In the genomic region with DNA sequence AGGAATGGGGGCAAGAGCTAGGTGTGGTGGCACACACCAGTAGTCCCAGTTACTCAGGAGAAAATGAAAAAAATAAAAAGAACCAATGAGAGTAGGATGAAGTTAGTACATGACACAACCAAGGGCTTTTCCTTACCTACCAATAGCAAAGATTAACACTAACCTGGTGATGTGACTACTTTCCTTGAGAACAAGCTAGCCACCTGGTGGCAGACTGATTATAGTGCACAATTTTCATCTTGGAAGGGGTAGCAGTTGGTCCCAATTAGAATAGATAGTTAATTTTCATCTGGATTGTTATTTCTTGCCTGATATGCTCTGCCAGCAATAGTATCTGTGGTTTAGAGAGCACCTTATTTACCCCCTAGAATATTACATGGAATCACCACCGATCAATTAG, we compare ENCODE assay signal across 8 cellular contexts.
A peak's percentile ranks its signal among the peaks of the same experiment; 100 is the strongest.
DNase-seq lines count a peak whose midpoint lies in the region; ATAC-seq and TF ChIP-seq lines count a peak whose summit lies in the region.

No MANE protein-coding gene starts in this region.

- no peaks in the 10 kb centered on the region for H3K27me3 Mint-ChIP-seq in effector memory CD8-positive, alpha-beta T cell

- TF ChIP-seq CTCF in GM12865 (IDR thresholded peaks at IDR 0.05; ENCODE audit: insufficient read depth, low read depth, low read length, missing control alignments) = peak; percentile 22

- ATAC-seq in HG02759 (IDR thresholded peaks at IDR 0.05; ENCODE audit: unreplicated experiment) (peak; percentile 67), left lobe of liver (peak; percentile 26)
- ATAC-seq in effector memory CD8-positive, alpha-beta T cell (replicated peaks) = no peak
- no peak for ATAC-seq in activated naive CD4-positive, alpha-beta T cell treated with anti-CD3 and anti-CD28 coated beads, Interleukin-2, amount 50 U/mL, for 72 hours

- H3K4me3 ChIP-seq in GM12865 (ENCODE audit: low read depth, low read length) = no peak overlapping the region

- peaks cover 2 to 7% of the 10 kb centered on the region in 2 donors for H3K9me3 Mint-ChIP-seq in effector memory CD8-positive, alpha-beta T cell
- H3K9me3 Mint-ChIP-seq in activated naive CD4-positive, alpha-beta T cell treated with anti-CD3 and anti-CD28 coated beads, Interleukin-2, amount 50 U/mL, for 72 hours = peaks cover 10 to 14% of the 10 kb centered on the region in 2 donors

- no peaks in the 10 kb centered on the region for H3K4me1 Mint-ChIP-seq in effector memory CD8-positive, alpha-beta T cell (ENCODE audit: low read depth in 2 of 2)

- intact Hi-C loops in head of caudate nucleus (cut with DNase I) = no loop called here

- H3K27ac Mint-ChIP-seq in effector memory CD8-positive, alpha-beta T cell = no peak overlapping the region
- H3K27ac Mint-ChIP-seq in activated naive CD4-positive, alpha-beta T cell treated with anti-CD3 and anti-CD28 coated beads, Interleukin-2, amount 50 U/mL, for 72 hours = no peak overlapping the region

- no peak overlapping the region for H3K4me3 Mint-ChIP-seq in effector memory CD8-positive, alpha-beta T cell

- H3K36me3 Mint-ChIP-seq in effector memory CD8-positive, alpha-beta T cell (ENCODE audit: insufficient read depth) = peaks cover 3% of the 10 kb centered on the region
- no peaks in the 10 kb centered on the region for H3K36me3 Mint-ChIP-seq in activated naive CD4-positive, alpha-beta T cell treated with anti-CD3 and anti-CD28 coated beads, Interleukin-2, amount 50 U/mL, for 72 hours

- DNase-seq in GM12865 (ENCODE audit: low read depth) (peak; percentile 8), RPMI7951 (ENCODE audit: low read depth) (peak; percentile 26), left lobe of liver (ENCODE audit: low spot score) (no peak), head of caudate nucleus (no peak)
- no peak for DNase-seq in effector memory CD8-positive, alpha-beta T cell
- no peak for DNase-seq in stimulated activated CD8-positive, alpha-beta memory T cell treated with anti-CD3 and anti-CD28 coated beads, Interleukin-4, amount 100 ng/mL, for 48 hours
- no peak for DNase-seq in activated naive CD4-positive, alpha-beta T cell treated with anti-CD3 and anti-CD28 coated beads, Interleukin-2, amount 50 U/mL, for 72 hours (ENCODE audit: low spot score in 2 of 2)

Comparison
In these comparisons a context has a peak if more than half of its experiments do, and no peak if none do; other contexts are left out.
1. DNase-seq: peak in GM12865 (single experiment) and RPMI7951 (single experiment); none in left lobe of liver (single experiment), head of caudate nucleus (0 of 42), effector memory CD8-positive, alpha-beta T cell (0 of 3), stimulated activated CD8-positive, alpha-beta memory T cell treated with anti-CD3 and anti-CD28 coated beads, Interleukin-4, amount 100 ng/mL, for 48 hours (single experiment) and activated naive CD4-positive, alpha-beta T cell treated with anti-CD3 and anti-CD28 coated beads, Interleukin-2, amount 50 U/mL, for 72 hours (0 of 2).
2. ATAC-seq: peak in HG02759 (single experiment) and left lobe of liver (single experiment); none in effector memory CD8-positive, alpha-beta T cell (single experiment) and activated naive CD4-positive, alpha-beta T cell treated with anti-CD3 and anti-CD28 coated beads, Interleukin-2, amount 50 U/mL, for 72 hours (0 of 2).